9 cellular contexts compared by ENCODE assay signal in the genomic region with DNA sequence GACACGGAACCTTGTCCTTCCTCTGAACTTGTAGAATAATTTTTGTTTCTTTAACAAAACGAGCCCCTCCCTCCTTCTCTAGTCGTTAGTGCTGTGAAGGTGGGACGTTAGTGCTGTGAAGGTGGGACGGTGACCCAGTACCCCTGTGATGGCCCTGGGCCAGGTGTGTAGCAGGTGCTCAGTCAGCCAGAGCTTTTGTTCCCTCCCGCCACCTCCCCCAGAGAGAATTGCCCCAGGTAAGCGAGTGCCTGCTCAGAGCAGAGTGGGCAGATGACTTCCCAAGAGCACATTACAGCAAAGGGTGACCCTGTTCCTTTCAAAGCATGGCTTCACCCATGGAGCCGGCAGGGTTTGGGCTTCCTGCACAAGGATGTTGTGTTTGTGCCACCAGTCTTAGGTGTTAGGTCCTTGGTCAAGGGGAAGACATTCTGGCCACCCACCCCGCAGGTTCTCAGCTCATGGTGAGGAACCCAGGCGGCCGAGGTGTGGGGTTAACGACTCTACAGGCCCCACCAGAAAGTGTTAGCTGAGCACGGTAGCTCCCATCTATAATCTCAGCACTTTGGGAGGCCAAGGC. TPM values are rescaled to one million over a fixed set of nuclear protein-coding genes. Genes with fewer than 3 reads are reported as not detected.
DNase-seq lines count a peak whose midpoint lies in the region; ATAC-seq, FAIRE-seq and TF ChIP-seq lines count a peak whose summit lies in the region.
"Had no signal": no experiment of that assay in that cellular context is flagged by ENCODE, and none has a peak within 500 bp of the region (broad histone marks: within the 10 kb centered on the region; RNA-seq: fewer than 3 reads in every experiment).

No MANE protein-coding gene starts in this region.

- peaks cover 27% of the 10 kb centered on the region for H3K79me2 ChIP-seq in MM.1S (ENCODE audit: low read length)

- H2AFZ ChIP-seq in MM.1S (ENCODE audit: low read length): no peak overlapping the region

- TF ChIP-seq CTCF in MM.1S (IDR thresholded peaks at IDR 0.05; ENCODE audit: low read length): no peak
- no peak for TF ChIP-seq CTCF in colonic mucosa (IDR thresholded peaks at IDR 0.05)
- no peak for TF ChIP-seq CTCF in psoas muscle (IDR thresholded peaks at IDR 0.05)

- no peak for TF ChIP-seq POLR2A in H54 (IDR thresholded peaks at IDR 0.05; ENCODE audit: low read depth, low read length)

- H3K4me2 ChIP-seq in MM.1S (ENCODE audit: low read depth, low read length): peak overlapping the region; percentile 98

- H3K27ac ChIP-seq in MM.1S (ENCODE audit: low read length) (peak overlapping the region; percentile 99), colonic mucosa (peak overlapping the region; percentile 61), psoas muscle (peak overlapping the region; percentile 86)

- H3K9me3 ChIP-seq in MM.1S (replicated peaks; ENCODE audit: insufficient read depth, low read length): no peaks in the 10 kb centered on the region
- no peaks in the 10 kb centered on the region for H3K9me3 ChIP-seq in colonic mucosa
- no peaks in the 10 kb centered on the region for H3K9me3 ChIP-seq in psoas muscle

- intact Hi-C loops in colonic mucosa (cut with DNase I): no loop called here
- intact Hi-C loops in psoas muscle (cut with DNase I): loop anchor here in 1 of 2 donors (2.0 kb wide), 2 partner anchors 20 to 30 kb away; a partner anchor contains a TSS

- H3K9me2 ChIP-seq in MM.1S (replicated peaks; ENCODE audit: insufficient read depth, low read length): no peaks in the 10 kb centered on the region

- H3K27me3 ChIP-seq in MM.1S (replicated peaks; ENCODE audit: insufficient read depth, low read length) (no peaks in the 10 kb centered on the region), colonic mucosa (no peaks in the 10 kb centered on the region), psoas muscle (ENCODE audit: insufficient read depth in 3 of 3, low read length in 2 of 3) (no peaks in the 10 kb centered on the region)

- no peaks in the 10 kb centered on the region for H3K36me3 ChIP-seq in MM.1S (replicated peaks; ENCODE audit: insufficient read depth, low read length)
- no peaks in the 10 kb centered on the region for H3K36me3 ChIP-seq in colonic mucosa
- no peaks in the 10 kb centered on the region for H3K36me3 ChIP-seq in psoas muscle (ENCODE audit: insufficient read depth in 1 of 2, low read depth in 1 of 2)

- no peak for FAIRE-seq in H54 (lab: Jason Lieb, UNC)

- H3K9ac ChIP-seq in MM.1S (ENCODE audit: low read length) (peak overlapping the region; percentile 78), colonic mucosa (ENCODE audit: low read depth in 2 of 2, low read length in 2 of 2) (peak overlapping the region in 1 of 2 donors; percentile 46)

- DNase-seq in DMS79 (lab: John Stamatoyannopoulos, UW) (peak; percentile 39), MM.1S (no peak), colonic mucosa (no peak), psoas muscle (no peak), H54 (ENCODE audit: insufficient read length, low spot score) (no peak)
- no peak for DNase-seq in activated CD4-positive, CD25-positive, alpha-beta regulatory T cell (lab: John Stamatoyannopoulos, UW)
- DNase-seq: retina had no signal

- peaks cover 32% of the 10 kb centered on the region for H3F3A ChIP-seq in MM.1S (ENCODE audit: insufficient read depth, low read length)

- 75 to 86% (median 85%) methylated on average over 12 to 13 of the region's 13 CpGs for WGBS in psoas muscle, 3 donors

- peak overlapping the region; percentile 29; the same call in 1 of the 2 replicates for H3K4me3 ChIP-seq in MM.1S (ENCODE audit: low read length)
- H3K4me3 ChIP-seq in colonic mucosa: no peak overlapping the region
- H3K4me3 ChIP-seq in psoas muscle: no peak overlapping the region

- peaks cover 55% of the 10 kb centered on the region for H3K4me1 ChIP-seq in MM.1S (ENCODE audit: low read length)
- H3K4me1 ChIP-seq in colonic mucosa: peaks cover 20% of the 10 kb centered on the region
- H3K4me1 ChIP-seq in psoas muscle: peaks cover 78% of the 10 kb centered on the region

- no peak for ATAC-seq in psoas muscle
- no peak for ATAC-seq in GM21723 (IDR thresholded peaks at IDR 0.05; ENCODE audit: unreplicated experiment)
- ATAC-seq in HG02970 (IDR thresholded peaks at IDR 0.05; ENCODE audit: low FRiP score, unreplicated experiment): no peak

- H4K20me1 ChIP-seq in MM.1S (ENCODE audit: insufficient read depth, low read length): no peaks in the 10 kb centered on the region; the same call in 1 of the 2 replicates

RNA-seq across cellular contexts. Expression of a gene that starts 30.7 kb away (rescaled TPM):
- total RNA-seq in colonic mucosa (10 to 100 TPM in 1 of 2 donors, 1 to 10 TPM in 1; 7.2 to 13.0 TPM), psoas muscle (100 to 1,000 TPM in 1 of 4 donors, 10 to 100 TPM in 3; 10.3 to 104 (median 34.7) TPM)
- polyA plus RNA-seq in psoas muscle: 10 to 100 TPM; 12.6 to 76.1 (median 52.8) TPM
